ENCODE assay signal across 11 cellular contexts in genomic region chr2:43075906-43076585, GRCh38.
A peak's percentile ranks its signal among the peaks of the same experiment; 100 is the strongest.
DNase-seq lines count a peak whose midpoint lies in the region; ATAC-seq and TF ChIP-seq lines count a peak whose summit lies in the region.
"Had no signal": no experiment of that assay in that cellular context is flagged by ENCODE, and none has a peak within 500 bp of the region (broad histone marks: within the 10 kb centered on the region; RNA-seq: fewer than 3 reads in every experiment).

No MANE protein-coding gene starts in this region.

- H3K27me3 ChIP-seq in lung (ENCODE audit: control insufficient read depth, insufficient read depth) (no peaks in the 10 kb centered on the region), tibial artery (no peaks in the 10 kb centered on the region)

- intact Hi-C loops in tibial artery (cut with DNase I; ENCODE audit: low total_unique reads) = loop anchor here (10.0 kb wide), 2 partner anchors 79 to 149 kb away; partner anchors contain the start of gene ZFP36L2

- 90 to 97% methylated on average over 3 of the region's 3 CpGs for WGBS in lung, 2 donors

- DNase-seq in LoVo (ENCODE audit: low spot score) = peak; percentile 38
- DNase-seq in coronary artery (ENCODE audit: low spot score) = peak; percentile 88
- no peak for DNase-seq in lung (ENCODE audit: low spot score)
- peak in 1 of 2 donors; percentile 83 for DNase-seq in tibial artery
- DNase-seq in amniotic stem cell (lab: John Stamatoyannopoulos, UW) = no peak
- DNase-seq: activated T-cell treated with anti-CD3 and anti-CD28 coated beads, Interleukin-2, amount 50 U/mL, for 4 hours; GOT3 had no signal

- no peak for TF ChIP-seq CTCF in coronary artery (IDR thresholded peaks at IDR 0.05)
- TF ChIP-seq CTCF in lung (IDR thresholded peaks at IDR 0.05; ENCODE audit: control extremely low read depth, extremely low read depth) = no peak
- TF ChIP-seq CTCF in tibial artery (IDR thresholded peaks at IDR 0.05) = no peak

- H3K4me1 ChIP-seq in lung (ENCODE audit: control insufficient read depth in 2 of 2, insufficient read depth in 2 of 2, low read length in 2 of 2) = peaks cover 4 to 28% of the 10 kb centered on the region in 2 donors
- peaks cover 0 to 67% (median 55%) of the 10 kb centered on the region in 4 donors for H3K4me1 ChIP-seq in tibial artery

- H3K27ac ChIP-seq in coronary artery = peak overlapping the region; percentile 69 to 96
- peak overlapping the region; percentile 46 to 76 for H3K27ac ChIP-seq in lung (ENCODE audit: low read depth in 1 of 2, low read length in 1 of 2)
- peak overlapping the region; percentile 77 to 84 for H3K27ac ChIP-seq in tibial artery
- H3K27ac ChIP-seq: KMS-11 had no signal

- no peak overlapping the region for H3K4me3 ChIP-seq in coronary artery
- H3K4me3 ChIP-seq in lung = no peak overlapping the region
- H3K4me3 ChIP-seq in tibial artery = no peak overlapping the region

- no peaks in the 10 kb centered on the region for H3K9me3 ChIP-seq in lung (ENCODE audit: control insufficient read depth in 2 of 2, insufficient read depth in 1 of 2, low read length in 1 of 2)
- H3K9me3 ChIP-seq in tibial artery = no peaks in the 10 kb centered on the region

- no peaks in the 10 kb centered on the region for H3K36me3 ChIP-seq in lung (ENCODE audit: control insufficient read depth in 2 of 2, insufficient read depth in 2 of 2, low read length in 2 of 2)
- H3K36me3 ChIP-seq in tibial artery = no peaks in the 10 kb centered on the region

- no peak for ATAC-seq in lung (ENCODE audit: insufficient read depth, low FRiP score)
- ATAC-seq in GM18520 (IDR thresholded peaks at IDR 0.05; ENCODE audit: unreplicated experiment) = no peak
- no peak for ATAC-seq in HG02798 (IDR thresholded peaks at IDR 0.05; ENCODE audit: poor library complexity, unreplicated experiment)
- ATAC-seq in HG03025 (IDR thresholded peaks at IDR 0.05; ENCODE audit: low FRiP score, unreplicated experiment) = no peak
- ATAC-seq: activated T-cell treated with anti-CD3 and anti-CD28 coated beads, Interleukin-2, amount 50 U/mL, for 4 hours had no signal

Comparison
In these comparisons a context has a peak if more than half of its experiments do, and no peak if none do; other contexts are left out.
1. DNase-seq: peak in LoVo (single experiment) and coronary artery (single experiment); none in lung (single experiment) and amniotic stem cell (single experiment).
2. Peak in every context shown above with its lines, with median percentiles within 50 percentile points of each other: H3K27ac ChIP-seq.